Comparison of ENCODE assay signal across 8 cellular contexts in genomic region chr2:223779877-223780276, GRCh38. TPM values are rescaled to one million over a fixed set of nuclear protein-coding genes. Genes with fewer than 3 reads are reported as not detected.
A peak's percentile ranks its signal among the peaks of the same experiment; 100 is the strongest.
DNase-seq lines count a peak whose midpoint lies in the region; ATAC-seq and TF ChIP-seq lines count a peak whose summit lies in the region.

No MANE protein-coding gene starts in this region.

- H3K4ac ChIP-seq in mesendoderm (ENCODE audit: low read depth, low read length) = no peak overlapping the region

- H3K23ac ChIP-seq in mesendoderm (ENCODE audit: low read length) = no peak overlapping the region

- no peak overlapping the region for H2BK120ac ChIP-seq in mesendoderm (ENCODE audit: low read depth, low read length)

- H3K27me3 ChIP-seq in AG04450 (ENCODE audit: control insufficient read depth, insufficient read depth, low read length) (no peaks in the 10 kb centered on the region), adipocyte (replicated peaks; ENCODE audit: control insufficient read depth, insufficient read depth, low read length) (no peaks in the 10 kb centered on the region), mesendoderm (ENCODE audit: insufficient read depth, low read length, poor library complexity) (no peaks in the 10 kb centered on the region)

- no peak overlapping the region for H4K5ac ChIP-seq in mesendoderm (ENCODE audit: low read length)

- no peak overlapping the region for H2AK5ac ChIP-seq in mesendoderm (ENCODE audit: low read length)

- DNase-seq in AG04450 (ENCODE audit: low read depth, low spot score) (no peak), GM13976 (ENCODE audit: low spot score) (peak; percentile 69), RPMI7951 (ENCODE audit: low read depth) (peak; percentile 58), adipocyte (ENCODE audit: low read depth) (peak; percentile 49), mesendoderm (peak; percentile 90), NCI-H1930 (lab: John Stamatoyannopoulos, UW) (no peak), Ammon's horn (ENCODE audit: low spot score) (no peak)

- in situ Hi-C loops in GM13976 (cut with MboI; ENCODE audit: low sequenced_read_pairs, unreplicated experiment) = no loop called here

- POLR2A ChIA-PET in AG04450 (lab: Yijun Ruan, JAX) = no interaction called here

- H3K4me2 ChIP-seq in mesendoderm (ENCODE audit: low read length) = no peak overlapping the region

- H3K4me1 ChIP-seq in adipocyte (ENCODE audit: control insufficient read depth, insufficient read depth, low read length) (no peaks in the 10 kb centered on the region), mesendoderm (ENCODE audit: control insufficient read depth, low read depth, low read length) (peaks cover 5% of the 10 kb centered on the region)

- no peak overlapping the region for H2BK5ac ChIP-seq in mesendoderm (ENCODE audit: low read length)

- ATAC-seq in HG03139 (IDR thresholded peaks at IDR 0.05; ENCODE audit: unreplicated experiment) = peak; percentile 84

- H4K8ac ChIP-seq in mesendoderm (ENCODE audit: low read depth, low read length) = no peak overlapping the region

- H3K9me3 ChIP-seq in AG04450 (ENCODE audit: control insufficient read depth, insufficient read depth, low read length) (no peaks in the 10 kb centered on the region), adipocyte (ENCODE audit: control insufficient read depth, low read length) (no peaks in the 10 kb centered on the region)

- no peak overlapping the region for H3K18ac ChIP-seq in mesendoderm (ENCODE audit: low read length)

- no CpG with 5 or more reads among the region's 7 CpGs for WGBS in mesendoderm (ENCODE audit: extremely low coverage, insufficient coverage, low lambda C conversion rate)

- no peak overlapping the region for H2BK15ac ChIP-seq in mesendoderm (replicated peaks; ENCODE audit: low read depth)

- H3K4me3 ChIP-seq in AG04450 (ENCODE audit: low read depth, low read length) (no peak overlapping the region), adipocyte (ENCODE audit: low read length) (no peak overlapping the region), mesendoderm (ENCODE audit: low read length) (no peak overlapping the region)

- no peaks in the 10 kb centered on the region for H3K79me2 ChIP-seq in mesendoderm (ENCODE audit: control insufficient read depth, insufficient read depth, low read length)

- no peak overlapping the region for H3K56ac ChIP-seq in mesendoderm (ENCODE audit: low read length)

- H3K79me1 ChIP-seq in mesendoderm (ENCODE audit: low read length) = no peaks in the 10 kb centered on the region

- H3K36me3 ChIP-seq in adipocyte (ENCODE audit: control insufficient read depth, insufficient read depth, low read length, severe bottlenecking) (no peaks in the 10 kb centered on the region), mesendoderm (ENCODE audit: control insufficient read depth, insufficient read depth, low read length) (no peaks in the 10 kb centered on the region)

- no peak overlapping the region for H3K27ac ChIP-seq in AG04450 (ENCODE audit: low read depth, low read length)
- H3K27ac ChIP-seq in mesendoderm (ENCODE audit: low read depth, low read length) = no peak overlapping the region

- peak; percentile 30 for TF ChIP-seq CTCF in AG04450 (IDR thresholded peaks at IDR 0.05; ENCODE audit: low read depth, low read length)
- TF ChIP-seq CTCF in GM13976 (IDR thresholded peaks at IDR 0.05; ENCODE audit: borderline replicate concordance, control extremely low read depth, extremely low read depth, insufficient read depth, missing control alignments) = no peak

- CTCF ChIA-PET in AG04450 (lab: Charles Lee) = interaction anchor here (0.6 to 1.1 kb wide), 6 partner anchors 12 to 88 kb away, joined by 3 to 12 read pairs (median 3); no protein-coding TSS in a partner anchor

- H3K9ac ChIP-seq in adipocyte (ENCODE audit: low read length) = no peak overlapping the region
- H3K9ac ChIP-seq in mesendoderm (ENCODE audit: low read length) = no peak overlapping the region

RNA-seq across cellular contexts. Expression of gene AP1S3, which starts 57.5 kb away (rescaled TPM):
- 2.3 and 2.9 TPM in 2 replicates for polyA plus RNA-seq in AG04450 (2011; rRNA removed)
- 1.1 and 1.4 TPM in 2 replicates for polyA minus RNA-seq in AG04450 (2011; rRNA and poly(A)+ RNA removed)
- total RNA-seq in RPMI7951 (2014; rRNA removed; shearing (Covaris generic)) = 2.0 and 3.2 TPM in 2 replicates
- polyA plus RNA-seq in mesendoderm (2013, experiment 1 of 2) = 6.5 TPM
- 7.3 TPM for polyA plus RNA-seq in mesendoderm (2013, experiment 2 of 2)

Comparison
In these comparisons a context has a peak if more than half of its experiments do, and no peak if none do; other contexts are left out.
1. DNase-seq: peak in GM13976 (single experiment), RPMI7951 (single experiment), adipocyte (single experiment) and mesendoderm (single experiment); none in AG04450 (single experiment), NCI-H1930 (0 of 2) and Ammon's horn (single experiment).